8 cellular contexts compared by ENCODE assay signal in genomic region chr3:146250449-146251382, GRCh38. TPM values are rescaled to one million over a fixed set of nuclear protein-coding genes. Genes with fewer than 3 reads are reported as not detected.
DNase-seq lines count a peak whose midpoint lies in the region; ATAC-seq lines count a peak whose summit lies in the region.

PLSCR4 (minus strand) TSS chr3:146251105; CDS start chr3:146222071, 29,034 bp downstream.

- H3K79me1 ChIP-seq in neuronal stem cell (ENCODE audit: low read depth, low read length): no peaks in the 10 kb centered on the region

- H3K36me3 ChIP-seq in neuronal stem cell (replicated peaks in 1 of 2; ENCODE audit: control insufficient read depth in 2 of 2, insufficient read depth in 2 of 2, low read length in 2 of 2): no peaks in the 10 kb centered on the region
- H3K36me3 ChIP-seq in Karpas-422 (ENCODE audit: insufficient read depth, low read length): no peaks in the 10 kb centered on the region

- peak within 1 kb of the TSS; percentile 84 to 87 for H3K4me3 ChIP-seq in neuronal stem cell (ENCODE audit: low read length in 2 of 2)
- no peak within 1 kb of the TSS for H3K4me3 ChIP-seq in Karpas-422 (ENCODE audit: low read length)

- H3K4me1 ChIP-seq in neuronal stem cell (ENCODE audit: control insufficient read depth in 2 of 2, insufficient read depth in 1 of 2, low read depth in 1 of 2, low read length in 2 of 2): no peaks in the 10 kb centered on the region
- no peaks in the 10 kb centered on the region for H3K4me1 ChIP-seq in Karpas-422 (ENCODE audit: low read length)

- H2BK12ac ChIP-seq in neuronal stem cell (ENCODE audit: low read length): peak within 1 kb of the TSS; percentile 22

- DNase-seq in EL (peak; percentile 78), NCI-H146 treated with DMSO at 0.1 percent for 48 hours (lab: John Stamatoyannopoulos, UW; ENCODE audit: unreplicated experiment) (peak; percentile 43), head of caudate nucleus (peak in 34 of 42 donors; percentile 4 to 65 (median 30)), neuronal stem cell (ENCODE audit: low spot score) (peak; percentile 27), Karpas-422 (no peak), NAMALWA (ENCODE audit: low spot score) (no peak)

- no peak within 1 kb of the TSS for H2AK5ac ChIP-seq in neuronal stem cell (ENCODE audit: low read depth, low read length)

- H3K27me3 ChIP-seq in neuronal stem cell (ENCODE audit: control insufficient read depth in 3 of 3, insufficient read depth in 3 of 3, low read depth in 1 of 3, low read length in 3 of 3) (peaks cover 0 to 6% (median 0%) of the 10 kb centered on the region in 3 experiments), Karpas-422 (ENCODE audit: low read length) (no peaks in the 10 kb centered on the region)

- no peaks in the 10 kb centered on the region for H3K9me2 ChIP-seq in Karpas-422 (replicated peaks; ENCODE audit: insufficient read depth, low read length)

- H2BK15ac ChIP-seq in neuronal stem cell (ENCODE audit: low read length): peak within 1 kb of the TSS; percentile 49

- H3K18ac ChIP-seq in neuronal stem cell (ENCODE audit: low read length): peak within 1 kb of the TSS; percentile 90

- H3K9me3 ChIP-seq in neuronal stem cell (replicated peaks in 1 of 2; ENCODE audit: control insufficient read depth in 2 of 2, insufficient read depth in 1 of 2, low read depth in 1 of 2, low read length in 2 of 2) (peaks cover 0 to 3% of the 10 kb centered on the region in 2 donors), Karpas-422 (ENCODE audit: low read length) (no peaks in the 10 kb centered on the region)

- no peak within 1 kb of the TSS for H3K4ac ChIP-seq in neuronal stem cell (ENCODE audit: low read length)

- H2AFZ ChIP-seq in neuronal stem cell (ENCODE audit: low read length): peak within 1 kb of the TSS; percentile 100
- H2AFZ ChIP-seq in Karpas-422 (ENCODE audit: low read length): no peak within 1 kb of the TSS

- H2BK5ac ChIP-seq in neuronal stem cell (ENCODE audit: low read length): no peak within 1 kb of the TSS

- H3K14ac ChIP-seq in neuronal stem cell (ENCODE audit: low read length): peak within 1 kb of the TSS; percentile 21

- peak within 1 kb of the TSS; percentile 43 for H4K8ac ChIP-seq in neuronal stem cell (ENCODE audit: low read depth, low read length)

- ATAC-seq in GM21529 (IDR thresholded peaks at IDR 0.05; ENCODE audit: unreplicated experiment): peak; percentile 64

- no peak within 1 kb of the TSS for H4K91ac ChIP-seq in neuronal stem cell (ENCODE audit: low read depth, low read length, poor library complexity)

- peak within 1 kb of the TSS; percentile 86 for H3K27ac ChIP-seq in adipose tissue (ENCODE audit: low read depth, low read length)
- H3K27ac ChIP-seq in neuronal stem cell (replicated peaks; ENCODE audit: low read length): no peak within 1 kb of the TSS
- H3K27ac ChIP-seq in Karpas-422 (ENCODE audit: low read length): no peak within 1 kb of the TSS

- WGBS in adipose tissue, 3 donors: 0 to 1% (median 0%) methylated on average over 73 to 78 of the region's 78 CpGs
- no CpG with 5 or more reads among the region's 78 CpGs for WGBS in neuronal stem cell (ENCODE audit: extremely low coverage in 2 of 2, insufficient read length in 2 of 2, insufficient replicate concordance in 1 of 2), 2 donors

- H2BK120ac ChIP-seq in neuronal stem cell (ENCODE audit: low read depth, low read length): no peak within 1 kb of the TSS

- peak within 1 kb of the TSS; percentile 84 for H3K9ac ChIP-seq in neuronal stem cell (ENCODE audit: low read depth, low read length, poor library complexity)
- H3K9ac ChIP-seq in Karpas-422 (ENCODE audit: low read length): no peak within 1 kb of the TSS

- intact Hi-C loops in head of caudate nucleus (cut with DNase I): no loop called here

- no peaks in the 10 kb centered on the region for H3K79me2 ChIP-seq in Karpas-422 (ENCODE audit: low read length)

- H3K23ac ChIP-seq in neuronal stem cell (ENCODE audit: low read depth, low read length, poor library complexity): peak within 1 kb of the TSS; percentile 95

- H3K4me2 ChIP-seq in neuronal stem cell (ENCODE audit: insufficient read depth, low read length, poor library complexity, severe bottlenecking): peak within 1 kb of the TSS; percentile 91
- H3K4me2 ChIP-seq in Karpas-422 (ENCODE audit: low read depth, low read length, poor library complexity, severe bottlenecking): no peak within 1 kb of the TSS

- H4K20me1 ChIP-seq in Karpas-422 (ENCODE audit: insufficient read depth, low read depth, low read length): no peaks in the 10 kb centered on the region

RNA-seq across cellular contexts. Expression of gene PLSCR4, which starts in this region (rescaled TPM):
- 10 to 100 TPM; 10.6 to 64.6 (median 37.8) TPM for polyA plus RNA-seq in adipose tissue
- polyA plus RNA-seq in neuronal stem cell (2013, experiment 1 of 2): 0.60 TPM
- polyA plus RNA-seq in neuronal stem cell (2013, experiment 2 of 2): 0.98 TPM
- not detected in 2 replicates for total RNA-seq in Karpas-422 (2014; rRNA removed; shearing (Covaris generic); ENCODE audit: low replicate concordance)

Comparison
In these comparisons a context has a peak if more than half of its experiments do, and no peak if none do; other contexts are left out.
1. DNase-seq: peak in EL (single experiment), NCI-H146 treated with DMSO at 0.1 percent for 48 hours (single experiment), head of caudate nucleus (34 of 42) and neuronal stem cell (single experiment); none in Karpas-422 (single experiment) and NAMALWA (single experiment).